In the genomic region with DNA sequence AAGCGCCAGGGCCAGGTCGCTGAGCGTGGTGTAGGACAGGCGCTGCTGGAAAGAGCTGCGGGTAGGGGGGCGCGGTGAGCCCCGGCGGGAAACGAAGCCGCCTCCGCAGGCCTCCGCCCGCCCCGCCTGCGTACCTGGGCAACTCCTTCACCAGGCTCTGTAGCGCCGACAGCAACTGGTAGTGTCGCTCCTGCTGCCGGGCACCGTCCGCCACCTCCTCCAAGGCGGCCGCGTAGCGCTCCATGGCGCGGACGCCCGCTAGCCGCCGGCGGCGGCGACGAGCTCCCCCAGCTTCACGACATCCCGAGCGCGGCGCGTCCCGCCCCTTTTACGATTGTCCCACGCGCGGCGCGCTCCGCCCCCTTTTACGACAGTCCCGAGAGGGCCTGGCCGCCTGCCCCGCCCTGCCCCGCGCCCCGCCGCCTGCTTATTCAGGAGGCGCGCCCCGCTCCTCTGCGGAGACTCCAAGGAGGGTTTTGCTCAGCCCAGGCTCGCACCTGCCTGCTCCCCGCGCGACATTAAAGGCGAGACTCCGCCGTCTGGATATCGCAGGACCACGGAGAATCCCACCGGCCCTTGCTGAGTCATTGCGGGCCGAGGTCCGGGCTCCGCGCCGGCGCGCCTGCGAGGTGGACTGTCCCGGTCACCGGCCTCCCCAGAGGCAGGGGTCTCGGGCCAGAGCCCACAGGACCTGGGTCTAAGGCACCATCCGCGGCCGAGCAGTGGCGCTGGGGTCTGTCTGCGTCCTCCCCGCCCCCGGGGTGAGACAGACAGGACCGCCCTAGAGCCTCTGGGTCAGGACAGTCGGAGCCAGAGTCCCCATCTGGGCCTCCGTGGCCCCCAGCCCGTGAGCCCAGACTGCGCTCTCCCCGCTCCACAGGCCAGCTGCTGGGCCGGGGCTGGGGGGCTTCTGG, we compare ENCODE assay signal across 8 cellular contexts. TPM values are rescaled to one million over a fixed set of nuclear protein-coding genes. Genes with fewer than 3 reads are reported as not detected.
DNase-seq lines count a peak whose midpoint lies in the region; ATAC-seq and TF ChIP-seq lines count a peak whose summit lies in the region.

A gene (minus strand): TSS at position 316 of the 914 bp plus-strand sequence. CDS start 72 bp downstream, at position 244.

- peak within 1 kb of the TSS; percentile 67 for H3K4me2 ChIP-seq in DOHH2 (ENCODE audit: low read length)
- H3K4me2 ChIP-seq in neural progenitor cell = peak within 1 kb of the TSS; percentile 90

- in situ Hi-C loops in SK-MEL-5 (cut with HindIII; ENCODE audit: low pct_unique_long_range_greater_than_20kb, low sequenced_read_pairs) = no loop called here

- peaks cover 41% of the 10 kb centered on the region for H3K4me1 Mint-ChIP-seq in neural progenitor cell

- H3K27me3 Mint-ChIP-seq in neural progenitor cell (ENCODE audit: insufficient read depth, low read depth) = peaks cover 2% of the 10 kb centered on the region

- no peaks in the 10 kb centered on the region for H3K36me3 ChIP-seq in DOHH2 (ENCODE audit: control insufficient read depth, low read length)
- H3K36me3 ChIP-seq in neural progenitor cell = no peaks in the 10 kb centered on the region
- no peaks in the 10 kb centered on the region for H3K36me3 ChIP-seq in stomach smooth muscle (ENCODE audit: control insufficient read depth in 2 of 2, insufficient read depth in 2 of 2, low read length in 2 of 2)

- H3K27ac ChIP-seq in DOHH2 (ENCODE audit: low read depth, low read length) = no peak within 1 kb of the TSS
- H3K27ac ChIP-seq in neural progenitor cell = no peak within 1 kb of the TSS
- H3K27ac ChIP-seq in stomach smooth muscle (ENCODE audit: low read length) = peak within 1 kb of the TSS; percentile 64

- H3K9me3 Mint-ChIP-seq in neural progenitor cell = peaks cover 1% of the 10 kb centered on the region

- peak within 1 kb of the TSS; percentile 56 for H3K9ac ChIP-seq in neural progenitor cell
- H3K9ac ChIP-seq in stomach smooth muscle (ENCODE audit: low read length in 2 of 2) = peak within 1 kb of the TSS; percentile 82 to 90

- peaks cover 18% of the 10 kb centered on the region for H3K4me1 ChIP-seq in DOHH2 (ENCODE audit: control insufficient read depth, low read length)
- H3K4me1 ChIP-seq in neural progenitor cell = peaks cover 12% of the 10 kb centered on the region
- H3K4me1 ChIP-seq in stomach smooth muscle (ENCODE audit: control insufficient read depth, insufficient read depth, low read length) = peaks cover 30% of the 10 kb centered on the region

- H3K9me3 ChIP-seq in DOHH2 (ENCODE audit: control insufficient read depth, insufficient read depth, low read length) (no peaks in the 10 kb centered on the region), neural progenitor cell (ENCODE audit: low read depth) (no peaks in the 10 kb centered on the region), stomach smooth muscle (ENCODE audit: control insufficient read depth in 2 of 2, low read length in 2 of 2) (no peaks in the 10 kb centered on the region)

- H3F3A ChIP-seq in DOHH2 (ENCODE audit: control insufficient read depth, insufficient read depth) = no peaks in the 10 kb centered on the region
- peaks cover 15% of the 10 kb centered on the region for H3F3A ChIP-seq in neural progenitor cell (ENCODE audit: low read depth)

- TF ChIP-seq CTCF in DOHH2 (IDR thresholded peaks at IDR 0.05; ENCODE audit: low read depth, low read length, poor library complexity, severe bottlenecking) (no peak), LNCaP clone FGC (IDR thresholded peaks at IDR 0.05; ENCODE audit: control insufficient read depth, extremely low read depth, insufficient read depth) (no peak), neural progenitor cell (IDR thresholded peaks at IDR 0.05) (no peak)

- H3K79me2 ChIP-seq in DOHH2 (ENCODE audit: control insufficient read depth, low read length) = peaks cover 6% of the 10 kb centered on the region
- peaks cover 25% of the 10 kb centered on the region for H3K79me2 ChIP-seq in neural progenitor cell (ENCODE audit: low read depth)

- H3K9me2 ChIP-seq in DOHH2 (replicated peaks; ENCODE audit: control insufficient read depth, low read length) = no peaks in the 10 kb centered on the region

- H3K27ac Mint-ChIP-seq in neural progenitor cell = peak within 1 kb of the TSS; percentile 21

- H3K36me3 Mint-ChIP-seq in neural progenitor cell = peaks cover 1% of the 10 kb centered on the region

- H3K27me3 ChIP-seq in DOHH2 (ENCODE audit: control insufficient read depth, low read length) (no peaks in the 10 kb centered on the region), neural progenitor cell (no peaks in the 10 kb centered on the region), stomach smooth muscle (ENCODE audit: control insufficient read depth in 1 of 2, insufficient read depth in 2 of 2, low read length in 2 of 2) (no peaks in the 10 kb centered on the region)

- DNase-seq in LNCaP clone FGC (ENCODE audit: low read depth) (peak; percentile 78), SK-MEL-5 (ENCODE audit: low read depth, low spot score) (peak; percentile 93), foreskin melanocyte (peak; percentile 92), neural progenitor cell (ENCODE audit: low spot score) (peak; percentile 98)
- peak; percentile 84 to 96 (median 94) for DNase-seq in activated naive CD4-positive, alpha-beta T cell (lab: John Stamatoyannopoulos, UW)

- peak within 1 kb of the TSS; percentile 99 for H2AFZ ChIP-seq in neural progenitor cell (replicated peaks)

- H3K4me3 Mint-ChIP-seq in neural progenitor cell = peak within 1 kb of the TSS; percentile 95

- H3K4me3 ChIP-seq in DOHH2 (ENCODE audit: low read length) (peak within 1 kb of the TSS; percentile 88), LNCaP clone FGC (ENCODE audit: low read depth, low read length) (peak within 1 kb of the TSS; percentile 91), neural progenitor cell (peak within 1 kb of the TSS; percentile 91), stomach smooth muscle (ENCODE audit: low read length in 2 of 2) (peak within 1 kb of the TSS; percentile 81 to 90)

- peak; percentile 58 for ATAC-seq in GM21786 (IDR thresholded peaks at IDR 0.05; ENCODE audit: unreplicated experiment)

- H4K20me1 ChIP-seq in DOHH2 (ENCODE audit: control insufficient read depth, insufficient read depth, low read depth, low read length) (no peaks in the 10 kb centered on the region), neural progenitor cell (ENCODE audit: low read depth) (peaks cover 44% of the 10 kb centered on the region)

RNA-seq across cellular contexts. Expression of the gene that starts here (rescaled TPM):
- 44.5 and 48.3 TPM in 2 replicates for total RNA-seq in SK-MEL-5 (2014; rRNA removed; shearing (Covaris generic))
- polyA plus RNA-seq in SK-MEL-5 (2015; cell fraction: cytosol; rRNA removed) = 52.3 and 70.0 TPM in 2 replicates
- polyA plus RNA-seq in SK-MEL-5 (2015; cell fraction: nucleus; rRNA removed) = 23.4 and 37.0 TPM in 2 replicates
- 22.3 and 59.2 TPM in 2 replicates for total RNA-seq in neural progenitor cell (ENCODE audit: low replicate concordance)
